ENCODE assay signal across 10 cellular contexts in genomic region chr15:24761704-24762302, GRCh38.
A peak's percentile ranks its signal among the peaks of the same experiment; 100 is the strongest.
DNase-seq lines count a peak whose midpoint lies in the region; ATAC-seq and TF ChIP-seq lines count a peak whose summit lies in the region.
"Had no signal": no experiment of that assay in that cellular context is flagged by ENCODE, and none has a peak within 500 bp of the region (broad histone marks: within the 10 kb centered on the region; RNA-seq: fewer than 3 reads in every experiment).

No MANE protein-coding gene starts in this region.

- H3K36me3 Mint-ChIP-seq in effector memory CD8-positive, alpha-beta T cell (ENCODE audit: insufficient read depth): no peaks in the 10 kb centered on the region

- no peaks in the 10 kb centered on the region for H3K4me1 ChIP-seq in lower lobe of right lung
- no peaks in the 10 kb centered on the region for H3K4me1 ChIP-seq in effector memory CD4-positive, alpha-beta T cell (ENCODE audit: control insufficient read depth, insufficient read depth, low read length, poor library complexity, severe bottlenecking)
- H3K4me1 ChIP-seq: stomach had no signal

- in situ Hi-C loops in KBM-7 (cut with MboI; ENCODE audit: low pct_unique_long_range_greater_than_20kb, low sequenced_read_pairs): no loop called here
- in situ Hi-C loops in astrocyte of the spinal cord (cut with HindIII; ENCODE audit: low sequenced_read_pairs): no loop called here

- DNase-seq in BJ (ENCODE audit: low read depth) (no peak), KBM-7 (peak; percentile 15), astrocyte of the spinal cord (ENCODE audit: low read depth, low spot score) (peak; percentile 4), lower lobe of right lung (no peak), NCI-H146 treated with DMSO at 0.1 percent for 48 hours (lab: John Stamatoyannopoulos, UW; ENCODE audit: unreplicated experiment) (no peak)
- DNase-seq in effector memory CD4-positive, alpha-beta T cell: no peak
- DNase-seq in effector memory CD8-positive, alpha-beta T cell: no peak
- DNase-seq: NCI-H2227 treated with DMSO at 0.1 percent for 48 hours, stomach had no signal

- H3K4me3 ChIP-seq in BJ (ENCODE audit: low read depth, low read length) (no peak overlapping the region), astrocyte of the spinal cord (ENCODE audit: low read depth, low read length) (no peak overlapping the region), lower lobe of right lung (no peak overlapping the region)
- no peak overlapping the region for H3K4me3 ChIP-seq in effector memory CD4-positive, alpha-beta T cell (ENCODE audit: insufficient read depth, low read depth, low read length, poor library complexity, severe bottlenecking)
- H3K4me3 ChIP-seq: stomach had no signal

- no peaks in the 10 kb centered on the region for H3K4me1 Mint-ChIP-seq in effector memory CD8-positive, alpha-beta T cell (ENCODE audit: low read depth in 2 of 2)

- H3K36me3 ChIP-seq in BJ (ENCODE audit: control insufficient read depth, insufficient read depth, low read length) (no peaks in the 10 kb centered on the region), lower lobe of right lung (no peaks in the 10 kb centered on the region)
- no peaks in the 10 kb centered on the region for H3K36me3 ChIP-seq in effector memory CD4-positive, alpha-beta T cell (ENCODE audit: control insufficient read depth, insufficient read depth, low read length)
- H3K36me3 ChIP-seq: stomach had no signal

- no peak overlapping the region for H3K27ac Mint-ChIP-seq in effector memory CD8-positive, alpha-beta T cell

- peaks cover 7 to 12% of the 10 kb centered on the region in 2 donors for H3K9me3 Mint-ChIP-seq in effector memory CD8-positive, alpha-beta T cell

- no peaks in the 10 kb centered on the region for H3K27me3 Mint-ChIP-seq in effector memory CD8-positive, alpha-beta T cell

- intact Hi-C loops in lower lobe of right lung (cut with DNase I): no loop called here

- CTCF ChIA-PET in BJ (lab: Yijun Ruan, JAX): interaction anchor here (1.2 kb wide), 1 partner anchor 10 kb away, joined by 3 read pairs; no protein-coding TSS in a partner anchor

- no peak for ATAC-seq in lower lobe of right lung
- ATAC-seq in effector memory CD8-positive, alpha-beta T cell (replicated peaks): no peak
- no peak for ATAC-seq in HG02870 (IDR thresholded peaks at IDR 0.05; ENCODE audit: unreplicated experiment)

- no peak overlapping the region for H3K4me3 Mint-ChIP-seq in effector memory CD8-positive, alpha-beta T cell

- POLR2A ChIA-PET in BJ (lab: Charles Lee): no interaction called here

- no peak overlapping the region for H3K27ac ChIP-seq in lower lobe of right lung
- H3K27ac ChIP-seq in effector memory CD4-positive, alpha-beta T cell (ENCODE audit: insufficient read depth, low read length, poor library complexity, severe bottlenecking): no peak overlapping the region
- H3K27ac ChIP-seq: stomach had no signal

- H3K27me3 ChIP-seq in BJ (ENCODE audit: control insufficient read depth, insufficient read depth, low read length) (no peaks in the 10 kb centered on the region), lower lobe of right lung (ENCODE audit: low read depth) (no peaks in the 10 kb centered on the region)
- no peaks in the 10 kb centered on the region for H3K27me3 ChIP-seq in effector memory CD4-positive, alpha-beta T cell (replicated peaks; ENCODE audit: control insufficient read depth, insufficient read depth, low read length, poor library complexity, severe bottlenecking)

- TF ChIP-seq CTCF in BJ (IDR thresholded peaks at IDR 0.05; ENCODE audit: insufficient read depth, low read depth, low read length) (peak; percentile 36), astrocyte of the spinal cord (IDR thresholded peaks at IDR 0.05; ENCODE audit: low read depth, low read length) (no peak), lower lobe of right lung (IDR thresholded peaks at IDR 0.05) (peak; percentile 31)

- H3K9me3 ChIP-seq in lower lobe of right lung: no peaks in the 10 kb centered on the region
- no peaks in the 10 kb centered on the region for H3K9me3 ChIP-seq in effector memory CD4-positive, alpha-beta T cell (ENCODE audit: control insufficient read depth, low read length)

Comparison
In these comparisons a context has a peak if more than half of its experiments do, and no peak if none do; other contexts are left out.
1. DNase-seq: peak in KBM-7 (single experiment) and astrocyte of the spinal cord (single experiment); none in BJ (single experiment), lower lobe of right lung (single experiment), effector memory CD4-positive, alpha-beta T cell (0 of 3), effector memory CD8-positive, alpha-beta T cell (0 of 3) and NCI-H146 treated with DMSO at 0.1 percent for 48 hours (single experiment).